In genomic region chr12:58665375-58665774, GRCh38 we compare ENCODE assay signal across 5 cellular contexts.
"Had no signal": no experiment of that assay in that cellular context is flagged by ENCODE, and none has a peak within 500 bp of the region (broad histone marks: within the 10 kb centered on the region; RNA-seq: fewer than 3 reads in every experiment).

No MANE protein-coding gene starts in this region.

- DNase-seq: GM23248, HCEC 1CT, IMR-90, KG1 had no signal

- H3K9ac ChIP-seq: GM23248 had no signal

- ATAC-seq: K562 had no signal

- H2AFZ ChIP-seq: GM23248 had no signal

- H3K4me3 ChIP-seq: GM23248, K562 had no signal

- H3K27ac ChIP-seq: GM23248 had no signal
